1 cellular context compared by ENCODE assay signal in genomic region chr1:244874974-244875579, GRCh38.
A peak's percentile ranks its signal among the peaks of the same experiment; 100 is the strongest.
TF ChIP-seq lines count a peak whose summit lies in the region.

No MANE protein-coding gene starts in this region.

TF ChIP-seq in HEK293, 187 proteins besides CTCF, POLR2A, EP300 and RAD21 (continues in another document):
- TF ChIP-seq TCF7L2 (IDR thresholded peaks at IDR 0.05; ENCODE audit: borderline replicate concordance, low read depth, low read length) (no peak), GLI2 (tag by site-specific recombination; IDR thresholded peaks at IDR 0.05; ENCODE audit: borderline replicate concordance, low read depth) (no peak), ZNF223 (tag by site-specific recombination; IDR thresholded peaks at IDR 0.05) (no peak), ZNF140 (tag by site-specific recombination; IDR thresholded peaks at IDR 0.05) (no peak), ZNF701 (tag by site-specific recombination; IDR thresholded peaks at IDR 0.05) (no peak), ZSCAN5A (tag by site-specific recombination; IDR thresholded peaks at IDR 0.05) (no peak), HOXD13 (CRISPR knock-in tag; IDR thresholded peaks at IDR 0.05; ENCODE audit: borderline replicate concordance) (no peak), PRDM2 (tag by site-specific recombination; IDR thresholded peaks at IDR 0.05; ENCODE audit: borderline replicate concordance) (no peak), ZNF843 (tag by site-specific recombination; IDR thresholded peaks at IDR 0.05) (no peak), ZNF2 (tag by site-specific recombination; IDR thresholded peaks at IDR 0.05) (no peak), GLI4 (tag by site-specific recombination; IDR thresholded peaks at IDR 0.05) (no peak), IKZF3 (tag by site-specific recombination; IDR thresholded peaks at IDR 0.05) (no peak), GFI1B (tag by site-specific recombination; IDR thresholded peaks at IDR 0.05) (no peak), ZNF555 (tag by site-specific recombination; conservative IDR thresholded peaks at IDR 0.05) (no peak), REPIN1 (tag by site-specific recombination; IDR thresholded peaks at IDR 0.05; ENCODE audit: low read depth) (no peak), EGR2 (tag by site-specific recombination; IDR thresholded peaks at IDR 0.05; ENCODE audit: low read depth) (peak; percentile 43; the same call in 1 of the 2 replicates), ZNF521 (tag by site-specific recombination; IDR thresholded peaks at IDR 0.05) (no peak), ZNF548 (tag by site-specific recombination; IDR thresholded peaks at IDR 0.05) (no peak), ZFP37 (tag by site-specific recombination; IDR thresholded peaks at IDR 0.05) (no peak), ZNF174 (tag by site-specific recombination; IDR thresholded peaks at IDR 0.05) (no peak), KLF7 (tag by site-specific recombination; IDR thresholded peaks at IDR 0.05; ENCODE audit: borderline replicate concordance) (no peak), TRIM28 (IDR thresholded peaks at IDR 0.05; ENCODE audit: borderline replicate concordance, low read length) (peak; percentile 43; the same call in 1 of the 2 replicates), ZSCAN30 (tag by site-specific recombination; IDR thresholded peaks at IDR 0.05) (no peak), ZNF624 (tag by site-specific recombination; IDR thresholded peaks at IDR 0.05) (no peak), ZNF335 (tag by site-specific recombination; conservative IDR thresholded peaks at IDR 0.05) (no peak), KLF9 (tag by site-specific recombination; IDR thresholded peaks at IDR 0.05; ENCODE audit: low read depth) (no peak), PATZ1 (tag by site-specific recombination; IDR thresholded peaks at IDR 0.05) (0 out of 2 replicates have a peak, but pooled peaks have one; percentile 17), ZNF426 (tag by site-specific recombination; IDR thresholded peaks at IDR 0.05) (no peak), ZSCAN4 (tag by site-specific recombination; IDR thresholded peaks at IDR 0.05) (no peak), HOXA7 (CRISPR knock-in tag; IDR thresholded peaks at IDR 0.05; ENCODE audit: borderline replicate concordance) (no peak), ZBTB20 (tag by site-specific recombination; IDR thresholded peaks at IDR 0.05) (no peak), ZNF473 (tag by site-specific recombination; IDR thresholded peaks at IDR 0.05) (no peak), SP7 (tag by site-specific recombination; IDR thresholded peaks at IDR 0.05) (peak; percentile 84), ZNF623 (tag by site-specific recombination; IDR thresholded peaks at IDR 0.05) (no peak), ZNF214 (tag by site-specific recombination; IDR thresholded peaks at IDR 0.05; ENCODE audit: borderline replicate concordance) (no peak), ZNF664 (tag by site-specific recombination; IDR thresholded peaks at IDR 0.05) (no peak), INSM2 (tag by site-specific recombination; IDR thresholded peaks at IDR 0.05) (no peak), ZNF561 (tag by site-specific recombination; IDR thresholded peaks at IDR 0.05; ENCODE audit: borderline replicate concordance) (no peak), ZBTB17 (tag by site-specific recombination; IDR thresholded peaks at IDR 0.05) (peak; percentile 84), ZNF776 (tag by site-specific recombination; IDR thresholded peaks at IDR 0.05; ENCODE audit: borderline replicate concordance) (no peak), ZNF645 (tag by site-specific recombination; IDR thresholded peaks at IDR 0.05) (no peak)
- TF ChIP-seq, protein P1, sequence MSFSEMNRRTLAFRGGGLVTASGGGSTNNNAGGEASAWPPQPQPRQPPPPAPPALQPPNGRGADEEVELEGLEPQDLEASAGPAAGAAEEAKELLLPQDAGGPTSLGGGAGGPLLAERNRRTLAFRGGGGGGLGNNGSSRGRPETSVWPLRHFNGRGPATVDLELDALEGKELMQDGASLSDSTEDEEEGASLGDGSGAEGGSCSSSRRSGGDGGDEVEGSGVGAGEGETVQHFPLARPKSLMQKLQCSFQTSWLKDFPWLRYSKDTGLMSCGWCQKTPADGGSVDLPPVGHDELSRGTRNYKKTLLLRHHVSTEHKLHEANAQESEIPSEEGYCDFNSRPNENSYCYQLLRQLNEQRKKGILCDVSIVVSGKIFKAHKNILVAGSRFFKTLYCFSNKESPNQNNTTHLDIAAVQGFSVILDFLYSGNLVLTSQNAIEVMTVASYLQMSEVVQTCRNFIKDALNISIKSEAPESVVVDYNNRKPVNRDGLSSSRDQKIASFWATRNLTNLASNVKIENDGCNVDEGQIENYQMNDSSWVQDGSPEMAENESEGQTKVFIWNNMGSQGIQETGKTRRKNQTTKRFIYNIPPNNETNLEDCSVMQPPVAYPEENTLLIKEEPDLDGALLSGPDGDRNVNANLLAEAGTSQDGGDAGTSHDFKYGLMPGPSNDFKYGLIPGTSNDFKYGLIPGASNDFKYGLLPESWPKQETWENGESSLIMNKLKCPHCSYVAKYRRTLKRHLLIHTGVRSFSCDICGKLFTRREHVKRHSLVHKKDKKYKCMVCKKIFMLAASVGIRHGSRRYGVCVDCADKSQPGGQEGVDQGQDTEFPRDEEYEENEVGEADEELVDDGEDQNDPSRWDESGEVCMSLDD (tag by site-specific recombination; IDR thresholded peaks at IDR 0.05), result no peak
- TF ChIP-seq, protein P2, sequence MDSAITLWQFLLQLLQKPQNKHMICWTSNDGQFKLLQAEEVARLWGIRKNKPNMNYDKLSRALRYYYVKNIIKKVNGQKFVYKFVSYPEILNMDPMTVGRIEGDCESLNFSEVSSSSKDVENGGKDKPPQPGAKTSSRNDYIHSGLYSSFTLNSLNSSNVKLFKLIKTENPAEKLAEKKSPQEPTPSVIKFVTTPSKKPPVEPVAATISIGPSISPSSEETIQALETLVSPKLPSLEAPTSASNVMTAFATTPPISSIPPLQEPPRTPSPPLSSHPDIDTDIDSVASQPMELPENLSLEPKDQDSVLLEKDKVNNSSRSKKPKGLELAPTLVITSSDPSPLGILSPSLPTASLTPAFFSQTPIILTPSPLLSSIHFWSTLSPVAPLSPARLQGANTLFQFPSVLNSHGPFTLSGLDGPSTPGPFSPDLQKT (IDR thresholded peaks at IDR 0.05; ENCODE audit: borderline replicate concordance, low read depth, low read length), result no peak
- TF ChIP-seq, protein P3, sequence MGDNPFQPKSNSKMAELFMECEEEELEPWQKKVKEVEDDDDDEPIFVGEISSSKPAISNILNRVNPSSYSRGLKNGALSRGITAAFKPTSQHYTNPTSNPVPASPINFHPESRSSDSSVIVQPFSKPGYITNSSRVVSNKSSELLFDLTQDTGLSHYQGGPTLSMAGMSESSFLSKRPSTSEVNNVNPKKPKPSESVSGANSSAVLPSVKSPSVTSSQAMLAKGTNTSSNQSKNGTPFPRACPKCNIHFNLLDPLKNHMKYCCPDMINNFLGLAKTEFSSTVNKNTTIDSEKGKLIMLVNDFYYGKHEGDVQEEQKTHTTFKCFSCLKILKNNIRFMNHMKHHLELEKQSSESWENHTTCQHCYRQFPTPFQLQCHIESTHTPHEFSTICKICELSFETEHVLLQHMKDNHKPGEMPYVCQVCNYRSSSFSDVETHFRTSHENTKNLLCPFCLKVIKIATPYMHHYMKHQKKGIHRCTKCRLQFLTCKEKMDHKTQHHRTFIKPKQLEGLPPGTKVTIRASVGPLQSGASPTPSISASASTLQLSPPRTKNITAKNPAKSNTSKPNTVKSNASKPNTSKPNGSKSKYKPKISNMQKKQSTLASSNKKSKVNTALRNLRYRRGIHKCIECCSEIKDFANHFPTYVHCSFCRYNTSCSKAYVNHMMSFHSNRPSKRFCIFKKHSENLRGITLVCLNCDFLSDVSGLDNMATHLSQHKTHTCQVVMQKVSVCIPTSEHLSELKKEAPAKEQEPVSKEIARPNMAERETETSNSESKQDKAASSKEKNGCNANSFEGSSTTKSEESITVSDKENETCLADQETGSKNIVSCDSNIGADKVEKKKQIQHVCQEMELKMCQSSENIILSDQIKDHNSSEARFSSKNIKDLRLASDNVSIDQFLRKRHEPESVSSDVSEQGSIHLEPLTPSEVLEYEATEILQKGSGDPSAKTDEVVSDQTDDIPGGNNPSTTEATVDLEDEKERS (tag by site-specific recombination; IDR thresholded peaks at IDR 0.05), result no peak
